Comparison of ENCODE assay signal across 17 cellular contexts in the genomic region with DNA sequence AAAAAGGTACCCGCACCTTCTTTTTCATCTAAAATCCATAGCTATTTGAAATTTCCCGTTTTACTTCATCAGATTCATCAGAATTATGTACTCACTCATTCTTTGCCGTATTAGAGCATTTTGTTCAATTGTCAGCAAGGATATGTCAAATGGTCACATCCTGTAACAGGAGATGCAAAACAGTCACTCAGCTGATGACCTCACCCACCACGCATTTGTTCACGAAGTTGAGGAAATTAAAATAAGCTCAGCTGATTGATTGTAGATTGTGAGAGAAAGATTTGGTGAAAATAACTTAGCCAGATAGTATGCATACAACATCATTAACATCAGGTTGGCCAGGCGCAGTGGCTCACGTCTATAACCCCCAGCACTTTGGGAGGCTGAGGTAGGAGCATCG. TPM values are rescaled to one million over a fixed set of nuclear protein-coding genes. Genes with fewer than 3 reads are reported as not detected.
A peak's percentile ranks its signal among the peaks of the same experiment; 100 is the strongest.
DNase-seq lines count a peak whose midpoint lies in the region; ATAC-seq, FAIRE-seq and TF ChIP-seq lines count a peak whose summit lies in the region.
"Had no signal": no experiment of that assay in that cellular context is flagged by ENCODE, and none has a peak within 500 bp of the region (broad histone marks: within the 10 kb centered on the region; RNA-seq: fewer than 3 reads in every experiment).

No MANE protein-coding gene starts in this region.

- no peak overlapping the region for H2BK12ac ChIP-seq in H9 (ENCODE audit: insufficient read length, low read depth, low read length)

- no peaks in the 10 kb centered on the region for H3K9me3 ChIP-seq in CD4-positive, alpha-beta T cell (ENCODE audit: control insufficient read depth, low read length)
- H3K9me3 ChIP-seq in H9 (ENCODE audit: control insufficient read depth, low read depth, low read length) (peaks cover 10% of the 10 kb centered on the region), small intestine (ENCODE audit: control insufficient read depth, low read depth) (no peaks in the 10 kb centered on the region)
- H3K9me3 ChIP-seq: colonic mucosa, testis had no signal

- peaks cover 40% of the 10 kb centered on the region for H3K4me1 Mint-ChIP-seq in CD4-positive, alpha-beta T cell (ENCODE audit: low read depth)
- H3K4me1 Mint-ChIP-seq in HFFc6 (ENCODE audit: low read depth) (peaks cover 10% of the 10 kb centered on the region), H9 (peaks cover 5 to 9% of the 10 kb centered on the region in 2 experiments; a peak in 3 of 4 replicates)

- no peak overlapping the region for H3K4ac ChIP-seq in H9 (ENCODE audit: low read depth, low read length)

- H3T11ph ChIP-seq in H9 (ENCODE audit: low read length), result no peak overlapping the region

- H3K36me3 ChIP-seq in small intestine (ENCODE audit: control insufficient read depth in 2 of 2, insufficient read depth in 2 of 2, low read length in 2 of 2), result no peaks in the 10 kb centered on the region
- H3K36me3 ChIP-seq: colonic mucosa had no signal

- CTCF ChIA-PET in CD4-positive, alpha-beta T cell (lab: Charles Lee), result no interaction called here

- no peaks in the 10 kb centered on the region for H3K4me1 ChIP-seq in H9 (ENCODE audit: insufficient read depth, low read length)
- no peaks in the 10 kb centered on the region for H3K4me1 ChIP-seq in small intestine (ENCODE audit: control insufficient read depth in 2 of 2, insufficient read depth in 1 of 2, low read depth in 1 of 2, low read length in 1 of 2)
- H3K4me1 ChIP-seq: colonic mucosa, testis had no signal

- no peak overlapping the region for H3K4me2 ChIP-seq in H9 (ENCODE audit: insufficient read depth, insufficient read length, low read length)

- H3K23ac ChIP-seq in H9 (ENCODE audit: insufficient read length, low read depth, low read length), result no peak overlapping the region

- no peaks in the 10 kb centered on the region for H3K27me3 ChIP-seq in CD4-positive, alpha-beta T cell (ENCODE audit: control insufficient read depth, insufficient read depth, low read length)
- no peaks in the 10 kb centered on the region for H3K27me3 ChIP-seq in H9 (ENCODE audit: insufficient read depth, low read length)
- no peaks in the 10 kb centered on the region for H3K27me3 ChIP-seq in small intestine (ENCODE audit: control insufficient read depth in 2 of 2, insufficient read depth in 2 of 2, low read length in 2 of 2)
- H3K27me3 ChIP-seq: colonic mucosa, testis had no signal

- no peaks in the 10 kb centered on the region for H3K23me2 ChIP-seq in H9 (ENCODE audit: insufficient read length, low read depth, low read length, poor library complexity, severe bottlenecking)

- no peak overlapping the region for H4K5ac ChIP-seq in H9 (ENCODE audit: insufficient read length, low read depth, low read length)

- WGBS in H9 (ENCODE audit: extremely low coverage, insufficient read length, low lambda C conversion rate), result no CpG with 5 or more reads among the region's 8 CpGs
- WGBS in small intestine, 3 donors, result 73 to 78% (median 74%) methylated on average over 8 of the region's 8 CpGs

- H4K91ac ChIP-seq in H9 (ENCODE audit: insufficient read length, low read depth, low read length), result no peak overlapping the region

- no peak overlapping the region for H2BK15ac ChIP-seq in H9 (ENCODE audit: low read depth, low read length)

- no peak overlapping the region for H2BK20ac ChIP-seq in H9 (ENCODE audit: low read depth, low read length, poor library complexity, severe bottlenecking)

- no peaks in the 10 kb centered on the region for H3K79me2 ChIP-seq in H9 (ENCODE audit: insufficient read depth, low read length)

- intact Hi-C loops in CD4-positive, alpha-beta T cell (cut with DNase I, micrococcal nuclease), result no loop called here

- no peak for DNase-seq in CD4-positive, alpha-beta T cell
- no peak for DNase-seq in HFFc6
- peak; percentile 18 for DNase-seq in astrocyte of the hippocampus (ENCODE audit: low read depth, low spot score)
- DNase-seq in foreskin fibroblast, result peak; percentile 71 to 76
- DNase-seq in H9, result no peak
- no peak for DNase-seq in small intestine
- DNase-seq in HK-2 (ENCODE audit: unreplicated experiment), result no peak
- DNase-seq: activated CD4-positive, alpha-beta memory T cell treated with anti-CD3 and anti-CD28 coated beads, Interleukin-2, amount 10 ng/mL, durations not matched to agents 7 days and 5 days; amniotic stem cell; colonic mucosa; erythroblast; NCI-H2029 treated with DMSO at 0.1 percent for 48 hours; testis had no signal

- H2AK5ac ChIP-seq in H9 (ENCODE audit: insufficient read length, low read length), result no peak overlapping the region

- H3K27ac ChIP-seq in CD4-positive, alpha-beta T cell (ENCODE audit: low read depth, low read length), result no peak overlapping the region
- H3K27ac ChIP-seq in H9 (ENCODE audit: insufficient read length, low read depth, low read length), result no peak overlapping the region
- no peak overlapping the region for H3K27ac ChIP-seq in small intestine (ENCODE audit: low read depth in 1 of 2, low read length in 1 of 2)
- H3K27ac ChIP-seq: colonic mucosa, skin epidermis, testis had no signal

- no peaks in the 10 kb centered on the region for H3K9me3 Mint-ChIP-seq in CD4-positive, alpha-beta T cell
- H3K9me3 Mint-ChIP-seq in HFFc6 (peaks cover 10% of the 10 kb centered on the region), H9 (peaks cover 11 to 16% of the 10 kb centered on the region in 2 experiments)

- peak overlapping the region; percentile 8 for H3K4me3 Mint-ChIP-seq in CD4-positive, alpha-beta T cell
- no peak overlapping the region for H3K4me3 Mint-ChIP-seq in HFFc6
- H3K4me3 Mint-ChIP-seq in H9, result no peak overlapping the region
- H3K4me3 Mint-ChIP-seq: activated CD4-positive, alpha-beta memory T cell treated with anti-CD3 and anti-CD28 coated beads, Interleukin-2, amount 10 ng/mL, durations not matched to agents 7 days and 5 days had no signal

- peak; percentile 41 for ATAC-seq in CD4-positive, alpha-beta T cell (ENCODE audit: poor library complexity)
- ATAC-seq in GM18870 (IDR thresholded peaks at IDR 0.05; ENCODE audit: unreplicated experiment), result no peak

- no peak overlapping the region for H2AFZ ChIP-seq in H9 (ENCODE audit: low read length)

- no peaks in the 10 kb centered on the region for H3K36me3 Mint-ChIP-seq in CD4-positive, alpha-beta T cell (ENCODE audit: low read depth)
- no peaks in the 10 kb centered on the region for H3K36me3 Mint-ChIP-seq in HFFc6 (ENCODE audit: low read depth)
- no peaks in the 10 kb centered on the region for H3K36me3 Mint-ChIP-seq in H9 (ENCODE audit: insufficient read depth in 1 of 3, low read depth in 3 of 3)

- H3K9ac ChIP-seq in H9 (ENCODE audit: extremely low read depth, insufficient read length, low read length), result no peak overlapping the region

- TF ChIP-seq CTCF in CD4-positive, alpha-beta T cell (IDR thresholded peaks at IDR 0.05), result no peak
- no peak for TF ChIP-seq CTCF in HFFc6 (IDR thresholded peaks at IDR 0.05)
- no peak for TF ChIP-seq CTCF in foreskin fibroblast (IDR thresholded peaks at IDR 0.05; ENCODE audit: low read depth, low read length)
- TF ChIP-seq CTCF in H9 (conservative IDR thresholded peaks at IDR 0.05), result no peak

- no peak overlapping the region for H4K8ac ChIP-seq in H9 (replicated peaks; ENCODE audit: insufficient read length, low read depth, low read length)

- no peak for FAIRE-seq in small intestine (lab: Jason Lieb, UNC)
- FAIRE-seq: keratinocyte had no signal

- no peaks in the 10 kb centered on the region for H3K79me1 ChIP-seq in H9 (ENCODE audit: insufficient read depth, low read depth, low read length, poor library complexity, severe bottlenecking)

- H3K14ac ChIP-seq in H9 (ENCODE audit: insufficient read depth, low read length), result no peak overlapping the region

- H2BK5ac ChIP-seq in H9 (ENCODE audit: insufficient read length, low read length), result no peak overlapping the region

- peak overlapping the region; percentile 38 for H3K27ac Mint-ChIP-seq in CD4-positive, alpha-beta T cell
- peak overlapping the region; percentile 1; the same call in 1 of the 2 replicates for H3K27ac Mint-ChIP-seq in HFFc6
- H3K27ac Mint-ChIP-seq in H9, result no peak overlapping the region
- H3K27ac Mint-ChIP-seq: activated CD4-positive, alpha-beta memory T cell treated with anti-CD3 and anti-CD28 coated beads, Interleukin-2, amount 10 ng/mL, durations not matched to agents 7 days and 5 days had no signal

- H3K56ac ChIP-seq in H9 (ENCODE audit: insufficient read length, low read depth, low read length), result no peak overlapping the region

- H4K20me1 ChIP-seq in H9 (ENCODE audit: control insufficient read depth, insufficient read depth, insufficient read length), result no peaks in the 10 kb centered on the region

- H3K27me3 Mint-ChIP-seq in CD4-positive, alpha-beta T cell, result no peaks in the 10 kb centered on the region
- H3K27me3 Mint-ChIP-seq in HFFc6 (ENCODE audit: insufficient read depth) (peaks cover 16% of the 10 kb centered on the region), H9 (ENCODE audit: low read depth) (peaks cover 7% of the 10 kb centered on the region; the same call in 1 of the 2 replicates)

- H3K4me3 ChIP-seq in foreskin fibroblast (ENCODE audit: low read depth in 1 of 2, low read length in 2 of 2), result no peak overlapping the region
- H3K4me3 ChIP-seq in small intestine (ENCODE audit: low read depth in 1 of 2, low read length in 2 of 2), result no peak overlapping the region
- H3K4me3 ChIP-seq: colonic mucosa, skin epidermis, testis had no signal

- POLR2A ChIA-PET in CD4-positive, alpha-beta T cell (lab: Charles Lee), result interaction anchor here (0.9 to 3.1 kb wide), 3 partner anchors 9 to 69 kb away, joined by 3 to 15 read pairs (median 5); no protein-coding TSS in a partner anchor

- no peak overlapping the region for H3K18ac ChIP-seq in H9 (ENCODE audit: insufficient read length, low read depth, low read length)

- H2BK120ac ChIP-seq in H9 (ENCODE audit: low read depth, low read length, poor library complexity, severe bottlenecking), result no peak overlapping the region

RNA-seq across cellular contexts. Expression of a gene that starts 22.6 kb away (rescaled TPM):
- total RNA-seq in CD4-positive, alpha-beta T cell, result 10 to 100 TPM; 68.4 to 69.4 TPM
- 10 to 100 TPM; 73.0 to 90.1 (median 82.3) TPM for total RNA-seq in HFFc6 (2021; fragmentation: NEBNext Ultra II Directional; extraction: Animal tissue kit (Norgen Biotek cat#: 25700))
- total RNA-seq in H9 (2021), result 86.9 and 91.9 TPM in 2 replicates
- 10 to 100 TPM; 39.4 to 55.2 (median 41.9) TPM for polyA plus RNA-seq in small intestine

RNA-seq across cellular contexts. Expression of a gene that starts 33.0 kb away (rescaled TPM):
- total RNA-seq in CD4-positive, alpha-beta T cell, result under 1 TPM; 0.47 to 0.52 TPM
- total RNA-seq in HFFc6 (2021; fragmentation: NEBNext Ultra II Directional; extraction: Animal tissue kit (Norgen Biotek cat#: 25700)), result not detected
- total RNA-seq in H9 (2021), result not detected in 2 replicates
- not detected for polyA plus RNA-seq in small intestine
- total RNA-seq: activated CD4-positive, alpha-beta memory T cell treated with anti-CD3 and anti-CD28 coated beads, Interleukin-2, amount 10 ng/mL, durations not matched to agents 7 days and 5 days; colonic mucosa; osteocyte had no signal
- polyA plus RNA-seq: keratinocyte had no signal

Comparison
In these comparisons a context has a peak if more than half of its experiments do, and no peak if none do; other contexts are left out.
1. DNase-seq: peak in astrocyte of the hippocampus (single experiment) and foreskin fibroblast (2 of 2); none in CD4-positive, alpha-beta T cell (0 of 10), HFFc6 (single experiment), H9 (single experiment), small intestine (single experiment) and HK-2 (single experiment).
2. H3K27ac Mint-ChIP-seq: peak in CD4-positive, alpha-beta T cell (single experiment) and HFFc6 (single experiment); none in H9 (0 of 3).